In the genomic region with DNA sequence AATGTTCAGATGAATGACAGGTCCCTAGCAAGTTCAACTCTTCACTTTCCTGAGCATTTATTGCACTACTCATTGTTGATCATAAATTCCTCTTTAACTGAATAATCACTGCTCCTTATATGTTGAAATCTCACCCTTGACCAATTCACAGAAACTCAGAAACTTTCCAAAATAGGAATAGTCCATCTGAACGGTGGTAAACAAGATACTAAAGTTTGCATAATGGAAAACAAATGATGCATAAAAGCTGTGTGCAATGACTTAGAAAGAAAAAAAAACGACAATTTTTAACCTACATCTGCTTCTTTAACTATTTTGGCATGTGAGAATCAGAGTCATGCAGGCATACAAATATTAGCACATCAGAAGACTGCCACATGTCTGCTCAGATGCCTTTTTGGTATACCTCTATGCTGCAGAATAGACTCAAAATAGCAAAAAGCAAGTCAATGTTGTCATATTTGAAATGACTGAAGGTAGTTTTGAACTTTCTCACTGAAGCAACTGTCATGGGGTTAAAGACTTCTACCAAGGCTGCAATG, we compare ENCODE assay signal across 16 cellular contexts. TPM values are rescaled to one million over a fixed set of nuclear protein-coding genes. Genes with fewer than 3 reads are reported as not detected.
DNase-seq lines count a peak whose midpoint lies in the region; ATAC-seq and TF ChIP-seq lines count a peak whose summit lies in the region.
"Had no signal": no experiment of that assay in that cellular context is flagged by ENCODE, and none has a peak within 500 bp of the region (broad histone marks: within the 10 kb centered on the region; RNA-seq: fewer than 3 reads in every experiment).

No MANE protein-coding gene starts in this region.

- H3K27me3 ChIP-seq in H7 (ENCODE audit: control insufficient read depth, insufficient read depth, low read length): no peaks in the 10 kb centered on the region
- H3K27me3 ChIP-seq in left ventricle myocardium inferior (ENCODE audit: low read depth): no peaks in the 10 kb centered on the region
- H3K27me3 ChIP-seq: tibial artery had no signal

- DNase-seq in NCI-H2171 treated with DMSO at 0.1 percent for 48 hours (lab: John Stamatoyannopoulos, UW): peak; percentile 24
- DNase-seq in NCI-H2171 (lab: John Stamatoyannopoulos, UW): no peak
- no peak for DNase-seq in LoVo (ENCODE audit: low spot score)
- no peak for DNase-seq in H7
- no peak for DNase-seq in left ventricle myocardium inferior
- no peak for DNase-seq in HFFc6
- DNase-seq: activated naive CD4-positive, alpha-beta T cell treated with Interleukin-2 at 50 U/mL for 16 hours; GDM1; NCI-H774; stimulated activated CD4-positive, alpha-beta T cell treated with anti-CD3 and anti-CD28 coated beads, Interleukin-4, amount 100 ng/mL, for 24 hours; tibial artery had no signal

- TF ChIP-seq CTCF in left ventricle myocardium inferior (IDR thresholded peaks at IDR 0.05; ENCODE audit: borderline replicate concordance) (no peak), HFFc6 (IDR thresholded peaks at IDR 0.05) (no peak)

- H3K36me3 ChIP-seq in H7 (replicated peaks; ENCODE audit: control insufficient read depth, insufficient read depth, low read length) (no peaks in the 10 kb centered on the region), left ventricle myocardium inferior (no peaks in the 10 kb centered on the region)
- H3K36me3 ChIP-seq: tibial artery had no signal

- no peaks in the 10 kb centered on the region for H3K4me1 Mint-ChIP-seq in HFFc6 (ENCODE audit: low read depth)
- H3K4me1 Mint-ChIP-seq: neural crest cell had no signal

- no peak overlapping the region for H3K4me3 Mint-ChIP-seq in HFFc6
- H3K4me3 Mint-ChIP-seq: dendritic cell treated with granulocyte-macrophage colony-stimulating factor and Interleukin-4, amounts not matched to agents 40 ng/mL and 50 ng/mL, for 4 days; neural crest cell had no signal

- H3K4me3 ChIP-seq in H7 (ENCODE audit: insufficient read depth, low read depth, low read length): no peak overlapping the region
- no peak overlapping the region for H3K4me3 ChIP-seq in left ventricle myocardium inferior
- H3K4me3 ChIP-seq: tibial artery had no signal

- no peak overlapping the region for H3K27ac Mint-ChIP-seq in HFFc6
- H3K27ac Mint-ChIP-seq: dendritic cell treated with granulocyte-macrophage colony-stimulating factor and Interleukin-4, amounts not matched to agents 40 ng/mL and 50 ng/mL, for 4 days had no signal

- intact Hi-C loops in left ventricle myocardium inferior (cut with micrococcal nuclease): no loop called here

- no peaks in the 10 kb centered on the region for H3K36me3 Mint-ChIP-seq in HFFc6 (ENCODE audit: low read depth)

- H3K9me3 ChIP-seq in left ventricle myocardium inferior (replicated peaks): peaks cover 14% of the 10 kb centered on the region

- peak; percentile 98 for ATAC-seq in HG02610 (IDR thresholded peaks at IDR 0.05; ENCODE audit: unreplicated experiment)
- peak; percentile 72 for ATAC-seq in HG03457 (IDR thresholded peaks at IDR 0.05; ENCODE audit: unreplicated experiment)

- H3K27me3 Mint-ChIP-seq in HFFc6 (ENCODE audit: insufficient read depth): no peaks in the 10 kb centered on the region
- H3K27me3 Mint-ChIP-seq: dendritic cell treated with granulocyte-macrophage colony-stimulating factor and Interleukin-4, amounts not matched to agents 40 ng/mL and 50 ng/mL, for 4 days had no signal

- H3K9me3 Mint-ChIP-seq in HFFc6: peaks cover 47% of the 10 kb centered on the region

- no peaks in the 10 kb centered on the region for H3K4me1 ChIP-seq in left ventricle myocardium inferior
- H3K4me1 ChIP-seq: tibial artery had no signal

- no peak overlapping the region for H3K27ac ChIP-seq in left ventricle myocardium inferior (replicated peaks)
- H3K27ac ChIP-seq: 22Rv1, tibial artery had no signal

RNA-seq across cellular contexts. Expression of a gene that starts 34.8 kb away (rescaled TPM):
- not detected in 2 replicates for total RNA-seq in H7 (2014; rRNA removed; shearing (Covaris generic))
- not detected for total RNA-seq in left ventricle myocardium inferior
- not detected for total RNA-seq in HFFc6 (2021; fragmentation: NEBNext Ultra II Directional; extraction: Animal tissue kit (Norgen Biotek cat#: 25700))
